8 cellular contexts compared by ENCODE assay signal in the genomic region with DNA sequence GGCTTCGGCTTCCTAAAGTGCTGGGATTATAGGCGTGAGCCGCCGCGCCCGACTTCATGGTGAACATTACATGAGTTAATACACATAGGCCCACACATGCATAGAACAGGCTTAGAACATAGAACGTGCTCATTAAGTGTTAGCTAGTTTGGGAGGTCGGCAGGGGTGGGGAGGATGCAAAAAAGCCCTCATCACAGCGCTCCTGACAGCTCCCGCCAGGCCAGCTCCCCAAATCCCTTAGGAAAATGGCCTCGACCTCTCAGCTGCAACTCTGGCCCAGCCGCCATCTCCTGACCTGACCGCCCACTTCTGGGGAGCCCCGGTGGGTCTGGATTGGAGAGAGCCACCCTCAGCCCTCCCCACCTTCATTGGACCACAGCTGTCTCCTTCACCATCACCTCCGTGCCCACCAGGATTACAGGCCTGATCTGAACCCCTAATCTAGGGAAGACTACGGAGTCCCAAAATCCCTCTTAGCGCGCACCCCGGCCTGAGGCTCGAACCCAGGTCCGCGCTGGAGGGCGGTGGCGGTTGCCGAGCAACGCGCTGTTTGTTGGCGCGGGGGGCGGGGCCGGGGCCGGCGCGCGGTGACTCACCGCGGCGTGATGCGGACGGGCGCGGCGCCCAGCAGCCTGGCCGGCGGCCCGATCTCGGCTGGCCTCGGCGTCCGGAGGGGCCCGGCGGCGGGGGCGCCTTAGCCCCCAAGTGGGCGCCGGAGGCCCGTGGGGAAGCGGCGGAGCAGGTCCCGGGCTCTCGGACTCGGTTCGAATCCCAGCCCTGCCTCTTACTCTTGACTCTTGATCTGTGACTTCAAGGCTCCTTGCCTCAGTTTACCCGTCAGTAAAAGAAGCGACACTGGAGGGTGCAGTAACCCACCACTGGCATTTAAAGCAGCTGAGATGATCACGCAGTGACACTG. TPM values are rescaled to one million over a fixed set of nuclear protein-coding genes. Genes with fewer than 3 reads are reported as not detected.
DNase-seq lines count a peak whose midpoint lies in the region; ATAC-seq lines count a peak whose summit lies in the region.

No MANE protein-coding gene starts in this region.

- intact Hi-C loops in left colon (cut with DNase I, micrococcal nuclease): no loop called here

- ATAC-seq in left colon (peak; percentile 52), HG03520 (IDR thresholded peaks at IDR 0.05; ENCODE audit: unreplicated experiment) (no peak), GM21619 (IDR thresholded peaks at IDR 0.05; ENCODE audit: unreplicated experiment) (no peak)

- peak; percentile 48 for DNase-seq in DMS79 treated with DMSO at 0.1 percent for 48 hours (lab: John Stamatoyannopoulos, UW)
- peak; percentile 68 for DNase-seq in NCI-H1105 (lab: John Stamatoyannopoulos, UW)
- DNase-seq in activated CD4-positive, alpha-beta T cell treated with anti-CD3 and anti-CD28 coated beads for 1 hour: peak; percentile 54
- DNase-seq in dermis blood vessel endothelial cell: peak; percentile 89
- DNase-seq in left colon: peak; percentile 70 to 87
- peak; percentile 74 to 82 for DNase-seq in stimulated activated CD4-positive, alpha-beta T cell treated with anti-CD3 and anti-CD28 coated beads, Interleukin-2, amount 100 ng/mL, for 24 hours

RNA-seq across cellular contexts. Expression of gene NANOS3, which starts 26.7 kb away (rescaled TPM):
- total RNA-seq in dermis blood vessel endothelial cell (not detected in 2 replicates), left colon (under 1 TPM in 1 of 2 donors, not detected in 1; 0.56 TPM)

RNA-seq across cellular contexts. Expression of gene ZSWIM4, which starts 55.0 kb away (rescaled TPM):
- 23.7 and 26.0 TPM in 2 replicates for total RNA-seq in dermis blood vessel endothelial cell
- total RNA-seq in left colon: 1 to 10 TPM; 3.0 TPM

RNA-seq across cellular contexts. Expression of gene BRME1, which starts 55.7 kb away (rescaled TPM):
- total RNA-seq in dermis blood vessel endothelial cell: 0.37 and 0.51 TPM in 2 replicates
- total RNA-seq in left colon: 1 to 10 TPM; 7.9 to 9.1 TPM

RNA-seq across cellular contexts. Expression of gene CC2D1A, which starts 55.8 kb away (rescaled TPM):
- 6.8 and 10.5 TPM in 2 replicates for total RNA-seq in dermis blood vessel endothelial cell
- total RNA-seq in left colon: 100 to 1,000 TPM in 1 of 2 donors, 10 to 100 TPM in 1; 90.8 to 132 TPM
